ENCODE assay signal across 16 cellular contexts in genomic region chr4:73142995-73143547, GRCh38.
DNase-seq lines count a peak whose midpoint lies in the region; ATAC-seq and TF ChIP-seq lines count a peak whose summit lies in the region.
"Had no signal": no experiment of that assay in that cellular context is flagged by ENCODE, and none has a peak within 500 bp of the region (broad histone marks: within the 10 kb centered on the region; RNA-seq: fewer than 3 reads in every experiment).

No MANE protein-coding gene starts in this region.

- no peaks in the 10 kb centered on the region for H3K27me3 ChIP-seq in CD4-positive, alpha-beta T cell (ENCODE audit: control insufficient read depth, insufficient read depth, low read length)
- H3K27me3 ChIP-seq in esophagus muscularis mucosa: no peaks in the 10 kb centered on the region
- H3K27me3 ChIP-seq in Peyer's patch: no peaks in the 10 kb centered on the region
- H3K27me3 ChIP-seq: left lung, stomach had no signal

- CTCF ChIA-PET in CD4-positive, alpha-beta T cell (lab: Charles Lee): no interaction called here

- no peak overlapping the region for H3K27ac Mint-ChIP-seq in CD4-positive, alpha-beta T cell
- H3K27ac Mint-ChIP-seq in neural crest cell (ENCODE audit: unreplicated experiment): no peak overlapping the region

- H3K4me1 ChIP-seq in esophagus muscularis mucosa (no peaks in the 10 kb centered on the region), Peyer's patch (no peaks in the 10 kb centered on the region)
- H3K4me1 ChIP-seq: left lung, stomach had no signal

- intact Hi-C loops in CD4-positive, alpha-beta T cell (cut with DNase I, micrococcal nuclease): loop anchor here (5.0 kb wide), 1 partner anchor 114 kb away; the partner anchor contains the start of gene ANKRD17 (in 2 of the 2)
- intact Hi-C loops in esophagus muscularis mucosa (cut with DNase I): no loop called here

- TF ChIP-seq EP300 in esophagus muscularis mucosa (IDR thresholded peaks at IDR 0.05): no peak

- TF ChIP-seq CTCF in CD4-positive, alpha-beta T cell (IDR thresholded peaks at IDR 0.05): peak; percentile 37
- TF ChIP-seq CTCF in astrocyte of the spinal cord (IDR thresholded peaks at IDR 0.05; ENCODE audit: low read depth, low read length) (peak; percentile 22), neural crest cell (conservative IDR thresholded peaks at IDR 0.05) (peak; percentile 56), esophagus muscularis mucosa (IDR thresholded peaks at IDR 0.05) (peak in 1 of 3 experiments; percentile 16), Peyer's patch (IDR thresholded peaks at IDR 0.05) (peak in 2 of 6 experiments; percentile 3 to 20)

- 95% methylated on average over 4 of the region's 4 CpGs for WGBS in esophagus muscularis mucosa

- no peaks in the 10 kb centered on the region for H3K9me3 Mint-ChIP-seq in CD4-positive, alpha-beta T cell
- H3K9me3 Mint-ChIP-seq in neural crest cell: no peaks in the 10 kb centered on the region
- H3K9me3 Mint-ChIP-seq: activated T-cell treated with anti-CD3 and anti-CD28 coated beads, Interleukin-2, amount 50 U/mL, for 24 hours; naive thymus-derived CD8-positive, alpha-beta T cell; T-cell had no signal

- H3K36me3 Mint-ChIP-seq in CD4-positive, alpha-beta T cell (ENCODE audit: low read depth): peaks cover 91% of the 10 kb centered on the region
- H3K36me3 Mint-ChIP-seq in neural crest cell (ENCODE audit: low read depth): peaks cover 17% of the 10 kb centered on the region

- H3K4me1 Mint-ChIP-seq in CD4-positive, alpha-beta T cell (ENCODE audit: low read depth): peaks cover 16% of the 10 kb centered on the region
- peaks cover 12% of the 10 kb centered on the region for H3K4me1 Mint-ChIP-seq in neural crest cell

- ATAC-seq in CD4-positive, alpha-beta T cell (ENCODE audit: poor library complexity): no peak
- ATAC-seq in GM18858 (IDR thresholded peaks at IDR 0.05; ENCODE audit: unreplicated experiment) (no peak), esophagus mucosa (no peak)
- ATAC-seq: left lung; naive thymus-derived CD8-positive, alpha-beta T cell; T-cell had no signal

- no peaks in the 10 kb centered on the region for H3K9me3 ChIP-seq in CD4-positive, alpha-beta T cell (ENCODE audit: control insufficient read depth, low read length)
- H3K9me3 ChIP-seq in esophagus muscularis mucosa (no peaks in the 10 kb centered on the region), Peyer's patch (no peaks in the 10 kb centered on the region)
- H3K9me3 ChIP-seq: left lung, stomach had no signal

- TF ChIP-seq POLR2A in esophagus muscularis mucosa (IDR thresholded peaks at IDR 0.05; ENCODE audit: low read depth): no peak
- TF ChIP-seq POLR2A in Peyer's patch (IDR thresholded peaks at IDR 0.05): no peak

- no peak overlapping the region for H3K4me3 Mint-ChIP-seq in CD4-positive, alpha-beta T cell
- H3K4me3 Mint-ChIP-seq in neural crest cell: no peak overlapping the region
- H3K4me3 Mint-ChIP-seq: activated T-cell treated with anti-CD3 and anti-CD28 coated beads, Interleukin-2, amount 50 U/mL, for 24 hours; naive thymus-derived CD8-positive, alpha-beta T cell; T-cell had no signal

- DNase-seq in CD4-positive, alpha-beta T cell: no peak
- DNase-seq in HT-29 (ENCODE audit: low spot score) (peak; percentile 12), astrocyte of the spinal cord (ENCODE audit: low read depth, low spot score) (no peak), neural crest cell (ENCODE audit: low read depth, low spot score) (no peak), esophagus muscularis mucosa (ENCODE audit: extremely low spot score) (no peak), Peyer's patch (no peak)
- DNase-seq: activated CD4-positive, alpha-beta T cell treated with anti-CD3 and anti-CD28 coated beads for 1 hour; activated T-cell treated with anti-CD3 and anti-CD28 coated beads, Interleukin-2, amount 50 U/mL, for 24 hours; amygdala; COR-L47; left lung; naive thymus-derived CD8-positive, alpha-beta T cell; stomach; T-cell had no signal

- H3K36me3 ChIP-seq in esophagus muscularis mucosa (peaks cover 13 to 88% (median 68%) of the 10 kb centered on the region in 4 donors), Peyer's patch (peaks cover 0 to 89% (median 3%) of the 10 kb centered on the region in 3 donors)

- no peak overlapping the region for H3K27ac ChIP-seq in CD4-positive, alpha-beta T cell (ENCODE audit: low read depth, low read length)
- no peak overlapping the region for H3K27ac ChIP-seq in esophagus muscularis mucosa (replicated peaks in 1 of 4)
- H3K27ac ChIP-seq in Peyer's patch: no peak overlapping the region
- H3K27ac ChIP-seq: left lung, stomach had no signal

- POLR2A ChIA-PET in CD4-positive, alpha-beta T cell (lab: Charles Lee): interaction anchor here (1.2 kb wide), 1 partner anchor 116 kb away, joined by 3 read pairs; no protein-coding TSS in a partner anchor

- no peaks in the 10 kb centered on the region for H3K27me3 Mint-ChIP-seq in CD4-positive, alpha-beta T cell
- no peaks in the 10 kb centered on the region for H3K27me3 Mint-ChIP-seq in neural crest cell (ENCODE audit: low read depth)
- H3K27me3 Mint-ChIP-seq: activated T-cell treated with anti-CD3 and anti-CD28 coated beads, Interleukin-2, amount 50 U/mL, for 24 hours; naive thymus-derived CD8-positive, alpha-beta T cell; T-cell had no signal

- H3K4me3 ChIP-seq in astrocyte of the spinal cord (ENCODE audit: low read depth, low read length): no peak overlapping the region
- no peak overlapping the region for H3K4me3 ChIP-seq in esophagus muscularis mucosa
- H3K4me3 ChIP-seq in Peyer's patch: no peak overlapping the region
- H3K4me3 ChIP-seq: left lung, stomach had no signal

- in situ Hi-C loops in astrocyte of the spinal cord (cut with HindIII; ENCODE audit: low sequenced_read_pairs): no loop called here
